In genomic region chr4:150746156-150746555, GRCh38 we compare ENCODE assay signal across 20 cellular contexts.
A peak's percentile ranks its signal among the peaks of the same experiment; 100 is the strongest.
DNase-seq lines count a peak whose midpoint lies in the region; TF ChIP-seq lines count a peak whose summit lies in the region.
"Had no signal": no experiment of that assay in that cellular context is flagged by ENCODE, and none has a peak within 500 bp of the region (broad histone marks: within the 10 kb centered on the region; RNA-seq: fewer than 3 reads in every experiment).

No MANE protein-coding gene starts in this region.

- TF ChIP-seq EP300 in SK-N-SH (IDR thresholded peaks at IDR 0.05; ENCODE audit: borderline replicate concordance in 1 of 2, low read depth in 1 of 2, low read length in 1 of 2) = peak in 1 of 2 experiments; percentile 36; a peak in 1 of 4 replicates

- TF ChIP-seq RAD21 in SK-N-SH (IDR thresholded peaks at IDR 0.05; ENCODE audit: low read length) = no peak

- CTCF ChIA-PET in SK-N-SH (lab: Yijun Ruan, JAX) = no interaction called here

- no peak for TF ChIP-seq CTCF in SK-N-SH (IDR thresholded peaks at IDR 0.05)
- no peak for TF ChIP-seq CTCF in epithelial cell of esophagus (IDR thresholded peaks at IDR 0.05; ENCODE audit: insufficient read depth, low read depth, low read length, missing control alignments)
- no peak for TF ChIP-seq CTCF in left ventricle myocardium inferior (IDR thresholded peaks at IDR 0.05; ENCODE audit: borderline replicate concordance)

- WGBS in SK-N-SH (ENCODE audit: low lambda C conversion rate) = 80% methylated on average over 4 of the region's 4 CpGs

- no peak overlapping the region for H3K9ac ChIP-seq in SK-N-SH

- no peaks in the 10 kb centered on the region for H3K36me3 ChIP-seq in SK-N-SH (replicated peaks in 1 of 2; ENCODE audit: control insufficient read depth in 1 of 2, insufficient read depth in 2 of 2, low read length in 1 of 2)
- H3K36me3 ChIP-seq in effector memory CD4-positive, alpha-beta T cell (ENCODE audit: control insufficient read depth, insufficient read depth, low read length) = no peaks in the 10 kb centered on the region
- no peaks in the 10 kb centered on the region for H3K36me3 ChIP-seq in left ventricle myocardium inferior
- H3K36me3 ChIP-seq: esophagus squamous epithelium, pancreas had no signal

- peak; percentile 60 for DNase-seq in ELR (ENCODE audit: low read depth)
- no peak for DNase-seq in SK-N-SH
- DNase-seq in epithelial cell of esophagus (ENCODE audit: low read depth) = peak; percentile 19
- peak; percentile 33 for DNase-seq in pulmonary artery endothelial cell (ENCODE audit: low read depth, low spot score)
- no peak for DNase-seq in NCI-H524 (lab: John Stamatoyannopoulos, UW)
- no peak for DNase-seq in effector memory CD4-positive, alpha-beta T cell
- no peak for DNase-seq in left ventricle myocardium inferior
- no peak for DNase-seq in NCI-H1694 treated with DMSO at 0.1 percent for 48 hours (lab: John Stamatoyannopoulos, UW)
- DNase-seq: activated CD4-positive, alpha-beta T cell treated with anti-CD3 and anti-CD28 coated beads, Interleukin-2, amount 10 ng/mL, durations not matched to agents 24 days and 14 days; activated CD8-positive, alpha-beta memory T cell treated with anti-CD3 and anti-CD28 coated beads, Interleukin-2, amount 50 U/mL, for 48 hours; esophagus squamous epithelium; GF-D8; Karpas-422; NCI-H1417; pancreas; stimulated activated CD4-positive, alpha-beta T cell treated with anti-CD3 and anti-CD28 coated beads, Interleukin-4, amount 100 ng/mL, for 4 hours; stimulated activated CD8-positive, alpha-beta memory T cell treated with anti-CD3 and anti-CD28 coated beads, Interleukin-4, amount 100 ng/mL, for 48 hours; substantia nigra had no signal

- H3K9me2 ChIP-seq in SK-N-SH = no peaks in the 10 kb centered on the region

- no peaks in the 10 kb centered on the region for H3F3A ChIP-seq in SK-N-SH (replicated peaks; ENCODE audit: insufficient read depth)

- no peaks in the 10 kb centered on the region for H3K27me3 ChIP-seq in SK-N-SH (ENCODE audit: insufficient read depth)
- no peaks in the 10 kb centered on the region for H3K27me3 ChIP-seq in effector memory CD4-positive, alpha-beta T cell (replicated peaks; ENCODE audit: control insufficient read depth, insufficient read depth, low read length, poor library complexity, severe bottlenecking)
- H3K27me3 ChIP-seq in left ventricle myocardium inferior (ENCODE audit: low read depth) = no peaks in the 10 kb centered on the region
- H3K27me3 ChIP-seq: esophagus squamous epithelium, pancreas had no signal

- peaks cover 0 to 8% of the 10 kb centered on the region in 2 experiments; a peak in 3 of 4 replicates for H3K4me1 ChIP-seq in SK-N-SH (ENCODE audit: control insufficient read depth in 1 of 2, insufficient read depth in 2 of 2, low read depth in 1 of 2, low read length in 1 of 2)
- no peaks in the 10 kb centered on the region for H3K4me1 ChIP-seq in effector memory CD4-positive, alpha-beta T cell (ENCODE audit: control insufficient read depth, insufficient read depth, low read length, poor library complexity, severe bottlenecking)
- no peaks in the 10 kb centered on the region for H3K4me1 ChIP-seq in left ventricle myocardium inferior
- H3K4me1 ChIP-seq: pancreas had no signal

- no peaks in the 10 kb centered on the region for H3K79me2 ChIP-seq in SK-N-SH (ENCODE audit: insufficient read depth)

- POLR2A ChIA-PET in SK-N-SH (lab: Yijun Ruan, JAX) = no interaction called here

- H3K4me3 ChIP-seq in SK-N-SH (ENCODE audit: low read depth in 2 of 2, low read length in 1 of 2) (no peak overlapping the region), epithelial cell of esophagus (ENCODE audit: low read length) (no peak overlapping the region), left ventricle myocardium inferior (no peak overlapping the region)
- H3K4me3 ChIP-seq in effector memory CD4-positive, alpha-beta T cell (ENCODE audit: insufficient read depth, low read depth, low read length, poor library complexity, severe bottlenecking) = no peak overlapping the region
- H3K4me3 ChIP-seq: esophagus squamous epithelium, pancreas, smooth muscle cell had no signal

- no peak overlapping the region for H2AFZ ChIP-seq in SK-N-SH (ENCODE audit: low read depth)

- H4K20me1 ChIP-seq in SK-N-SH (ENCODE audit: insufficient read depth) = no peaks in the 10 kb centered on the region

- H3K4me2 ChIP-seq in SK-N-SH = no peak overlapping the region
- H3K4me2 ChIP-seq: smooth muscle cell had no signal

- intact Hi-C loops in left ventricle myocardium inferior (cut with micrococcal nuclease) = no loop called here

- H3K27ac ChIP-seq in SK-N-SH (ENCODE audit: low read depth in 2 of 2, low read length in 1 of 2) (peak overlapping the region in 1 of 2 experiments; percentile 27; a peak in 2 of 4 replicates), left ventricle myocardium inferior (replicated peaks) (no peak overlapping the region)
- H3K27ac ChIP-seq in effector memory CD4-positive, alpha-beta T cell (ENCODE audit: insufficient read depth, low read length, poor library complexity, severe bottlenecking) = no peak overlapping the region
- H3K27ac ChIP-seq: esophagus squamous epithelium, HL-60, pancreas had no signal

- H3K9me3 ChIP-seq in SK-N-SH = no peaks in the 10 kb centered on the region
- no peaks in the 10 kb centered on the region for H3K9me3 ChIP-seq in effector memory CD4-positive, alpha-beta T cell (ENCODE audit: control insufficient read depth, low read length)
- H3K9me3 ChIP-seq in left ventricle myocardium inferior (replicated peaks) = peaks cover 3% of the 10 kb centered on the region
- H3K9me3 ChIP-seq: esophagus squamous epithelium, pancreas had no signal

TF ChIP-seq in SK-N-SH, 30 proteins besides CTCF, POLR2A, EP300 and RAD21:
- TF ChIP-seq, protein P1, sequence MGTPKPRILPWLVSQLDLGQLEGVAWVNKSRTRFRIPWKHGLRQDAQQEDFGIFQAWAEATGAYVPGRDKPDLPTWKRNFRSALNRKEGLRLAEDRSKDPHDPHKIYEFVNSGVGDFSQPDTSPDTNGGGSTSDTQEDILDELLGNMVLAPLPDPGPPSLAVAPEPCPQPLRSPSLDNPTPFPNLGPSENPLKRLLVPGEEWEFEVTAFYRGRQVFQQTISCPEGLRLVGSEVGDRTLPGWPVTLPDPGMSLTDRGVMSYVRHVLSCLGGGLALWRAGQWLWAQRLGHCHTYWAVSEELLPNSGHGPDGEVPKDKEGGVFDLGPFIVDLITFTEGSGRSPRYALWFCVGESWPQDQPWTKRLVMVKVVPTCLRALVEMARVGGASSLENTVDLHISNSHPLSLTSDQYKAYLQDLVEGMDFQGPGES (IDR thresholded peaks at IDR 0.05; ENCODE audit: low read depth, low read length) = no peak
- TF ChIP-seq CHD2 (IDR thresholded peaks at IDR 0.05; ENCODE audit: low read length, partially characterized antibody) (no peak), TCF12 (IDR thresholded peaks at IDR 0.05) (peak; percentile 16; the same call in 1 of the 2 replicates), JUND (IDR thresholded peaks at IDR 0.05) (peak; percentile 61), MEF2A (IDR thresholded peaks at IDR 0.05; ENCODE audit: borderline replicate concordance, low read depth) (no peak), EZH2phosphoT487 (IDR thresholded peaks at IDR 0.05; ENCODE audit: borderline replicate concordance, low read depth) (no peak), FOSL2 (IDR thresholded peaks at IDR 0.05; ENCODE audit: borderline replicate concordance, low read depth) (peak; percentile 41; the same call in 1 of the 2 replicates)
- TF ChIP-seq, protein P2, sequence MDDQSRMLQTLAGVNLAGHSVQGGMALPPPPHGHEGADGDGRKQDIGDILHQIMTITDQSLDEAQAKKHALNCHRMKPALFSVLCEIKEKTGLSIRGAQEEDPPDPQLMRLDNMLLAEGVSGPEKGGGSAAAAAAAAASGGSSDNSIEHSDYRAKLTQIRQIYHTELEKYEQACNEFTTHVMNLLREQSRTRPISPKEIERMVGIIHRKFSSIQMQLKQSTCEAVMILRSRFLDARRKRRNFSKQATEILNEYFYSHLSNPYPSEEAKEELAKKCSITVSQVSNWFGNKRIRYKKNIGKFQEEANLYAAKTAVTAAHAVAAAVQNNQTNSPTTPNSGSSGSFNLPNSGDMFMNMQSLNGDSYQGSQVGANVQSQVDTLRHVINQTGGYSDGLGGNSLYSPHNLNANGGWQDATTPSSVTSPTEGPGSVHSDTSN (IDR thresholded peaks at IDR 0.05) = peak; percentile 48

Comparison
In these comparisons a context has a peak if more than half of its experiments do, and no peak if none do; other contexts are left out.
1. DNase-seq: peak in ELR (single experiment), epithelial cell of esophagus (single experiment) and pulmonary artery endothelial cell (single experiment); none in SK-N-SH (single experiment), NCI-H524 (0 of 2), effector memory CD4-positive, alpha-beta T cell (0 of 3), left ventricle myocardium inferior (single experiment) and NCI-H1694 treated with DMSO at 0.1 percent for 48 hours (single experiment).